In genomic region chrX:72141372-72142004, GRCh38 we compare ENCODE assay signal across 14 cellular contexts. TPM values are rescaled to one million over a fixed set of nuclear protein-coding genes. Genes with fewer than 3 reads are reported as not detected.
DNase-seq lines count a peak whose midpoint lies in the region; ATAC-seq, FAIRE-seq and TF ChIP-seq lines count a peak whose summit lies in the region.
"Had no signal": no experiment of that assay in that cellular context is flagged by ENCODE, and none has a peak within 500 bp of the region (broad histone marks: within the 10 kb centered on the region; RNA-seq: fewer than 3 reads in every experiment).

No MANE protein-coding gene starts in this region.

- peak overlapping the region; percentile 44 for H2AFZ ChIP-seq in KMS-11 (ENCODE audit: low read depth)

- H3K27ac ChIP-seq in KMS-11 (peak overlapping the region; percentile 78), small intestine (ENCODE audit: low read depth in 1 of 2, low read length in 1 of 2) (no peak overlapping the region)
- H3K27ac ChIP-seq: upper lobe of left lung had no signal

- TF ChIP-seq CTCF in KMS-11 (conservative IDR thresholded peaks at IDR 0.05; ENCODE audit: low read depth, low read length) = no peak

- no peaks in the 10 kb centered on the region for H3K9me3 Mint-ChIP-seq in stimulated activated naive CD8-positive, alpha-beta T cell treated with anti-CD3 and anti-CD28 coated beads, Interleukin-15, Interleukin-2, amounts not matched to agents 100 ng/mL and 50 ng/mL, for 24 hours
- no peaks in the 10 kb centered on the region for H3K9me3 Mint-ChIP-seq in stimulated activated naive CD8-positive, alpha-beta T cell treated with anti-CD3 and anti-CD28 coated beads, Interleukin-15, amount 100 ng/mL, for 72 hours
- H3K9me3 Mint-ChIP-seq: activated naive CD4-positive, alpha-beta T cell treated with anti-CD3 and anti-CD28 coated beads, Interleukin-2, amount 50 U/mL, for 72 hours had no signal

- peaks cover 31% of the 10 kb centered on the region for H3K4me1 Mint-ChIP-seq in stimulated activated naive CD8-positive, alpha-beta T cell treated with anti-CD3 and anti-CD28 coated beads, Interleukin-15, Interleukin-2, amounts not matched to agents 100 ng/mL and 50 ng/mL, for 24 hours (ENCODE audit: low read depth)
- H3K4me1 Mint-ChIP-seq in stimulated activated naive CD8-positive, alpha-beta T cell treated with anti-CD3 and anti-CD28 coated beads, Interleukin-15, amount 100 ng/mL, for 72 hours = peaks cover 27% of the 10 kb centered on the region

- H3K4me2 ChIP-seq in KMS-11 = peak overlapping the region; percentile 97

- no peaks in the 10 kb centered on the region for H3K79me2 ChIP-seq in KMS-11 (ENCODE audit: insufficient read depth, low read depth)

- H3K4me1 ChIP-seq in KMS-11 (ENCODE audit: low read depth, poor library complexity, severe bottlenecking) = peaks cover 61% of the 10 kb centered on the region
- H3K4me1 ChIP-seq in small intestine (ENCODE audit: control insufficient read depth in 2 of 2, insufficient read depth in 1 of 2, low read depth in 1 of 2, low read length in 1 of 2) = no peaks in the 10 kb centered on the region
- H3K4me1 ChIP-seq: upper lobe of left lung had no signal

- DNase-seq in stimulated activated naive CD8-positive, alpha-beta T cell treated with anti-CD3 and anti-CD28 coated beads, Interleukin-15, Interleukin-2, amounts not matched to agents 100 U/mL and 50 U/mL, for 24 hours = no peak
- no peak for DNase-seq in stimulated activated naive CD8-positive, alpha-beta T cell treated with anti-CD3 and anti-CD28 coated beads, Interleukin-15, amount 100 ng/mL, for 72 hours
- no peak for DNase-seq in A172 (ENCODE audit: low spot score)
- no peak for DNase-seq in small intestine
- no peak for DNase-seq in Right ventricle myocardium inferior (ENCODE audit: missing footprints)
- DNase-seq: immature natural killer cell, IMR-90, nephron progenitor cell, T1000, upper lobe of left lung had no signal

- H3K27me3 Mint-ChIP-seq in stimulated activated naive CD8-positive, alpha-beta T cell treated with anti-CD3 and anti-CD28 coated beads, Interleukin-15, Interleukin-2, amounts not matched to agents 100 ng/mL and 50 ng/mL, for 24 hours = peaks cover 5% of the 10 kb centered on the region
- H3K27me3 Mint-ChIP-seq in stimulated activated naive CD8-positive, alpha-beta T cell treated with anti-CD3 and anti-CD28 coated beads, Interleukin-15, amount 100 ng/mL, for 72 hours = peaks cover 25% of the 10 kb centered on the region

- H4K20me1 ChIP-seq in KMS-11 (ENCODE audit: insufficient read depth) = no peaks in the 10 kb centered on the region

- H3K36me3 ChIP-seq in KMS-11 (ENCODE audit: insufficient read depth) (no peaks in the 10 kb centered on the region), small intestine (ENCODE audit: control insufficient read depth in 2 of 2, insufficient read depth in 2 of 2, low read length in 2 of 2) (no peaks in the 10 kb centered on the region)

- ATAC-seq in stimulated activated naive CD8-positive, alpha-beta T cell treated with anti-CD3 and anti-CD28 coated beads, Interleukin-15, Interleukin-2, amounts not matched to agents 100 U/mL and 50 U/mL, for 24 hours = no peak
- peak; percentile 61 for ATAC-seq in HG02588 (IDR thresholded peaks at IDR 0.05; ENCODE audit: unreplicated experiment)
- peak; percentile 33 for ATAC-seq in stimulated activated naive CD8-positive, alpha-beta T cell treated with anti-CD3 and anti-CD28 coated beads, Interleukin-15, amount 100 ng/mL, for 72 hours
- ATAC-seq in Right ventricle myocardium inferior = no peak

- H3K4me3 Mint-ChIP-seq in stimulated activated naive CD8-positive, alpha-beta T cell treated with anti-CD3 and anti-CD28 coated beads, Interleukin-15, Interleukin-2, amounts not matched to agents 100 ng/mL and 50 ng/mL, for 24 hours = no peak overlapping the region
- no peak overlapping the region for H3K4me3 Mint-ChIP-seq in stimulated activated naive CD8-positive, alpha-beta T cell treated with anti-CD3 and anti-CD28 coated beads, Interleukin-15, amount 100 ng/mL, for 72 hours
- H3K4me3 Mint-ChIP-seq: nephron progenitor cell had no signal

- intact Hi-C loops in Right ventricle myocardium inferior (cut with DNase I) = no loop called here

- H3K9me3 ChIP-seq in small intestine (ENCODE audit: control insufficient read depth, low read depth) = no peaks in the 10 kb centered on the region
- H3K9me3 ChIP-seq: upper lobe of left lung had no signal

- 27 to 47% (median 28%) methylated on average over 4 of the region's 4 CpGs for WGBS in small intestine, 3 donors

- H3K27me3 ChIP-seq in KMS-11 (ENCODE audit: insufficient read depth, low read depth) (no peaks in the 10 kb centered on the region), small intestine (ENCODE audit: control insufficient read depth in 2 of 2, insufficient read depth in 2 of 2, low read length in 2 of 2) (no peaks in the 10 kb centered on the region)
- H3K27me3 ChIP-seq: upper lobe of left lung had no signal

- H3K27ac Mint-ChIP-seq in stimulated activated naive CD8-positive, alpha-beta T cell treated with anti-CD3 and anti-CD28 coated beads, Interleukin-15, Interleukin-2, amounts not matched to agents 100 ng/mL and 50 ng/mL, for 24 hours = peak overlapping the region; percentile 53
- H3K27ac Mint-ChIP-seq in stimulated activated naive CD8-positive, alpha-beta T cell treated with anti-CD3 and anti-CD28 coated beads, Interleukin-15, amount 100 ng/mL, for 72 hours = no peak overlapping the region
- H3K27ac Mint-ChIP-seq: activated naive CD4-positive, alpha-beta T cell treated with anti-CD3 and anti-CD28 coated beads, Interleukin-2, amount 50 U/mL, for 72 hours; nephron progenitor cell had no signal

- no peaks in the 10 kb centered on the region for H3K36me3 Mint-ChIP-seq in stimulated activated naive CD8-positive, alpha-beta T cell treated with anti-CD3 and anti-CD28 coated beads, Interleukin-15, Interleukin-2, amounts not matched to agents 100 ng/mL and 50 ng/mL, for 24 hours (ENCODE audit: low read depth)
- H3K36me3 Mint-ChIP-seq: activated naive CD4-positive, alpha-beta T cell treated with anti-CD3 and anti-CD28 coated beads, Interleukin-2, amount 50 U/mL, for 72 hours had no signal

- H3K9ac ChIP-seq in KMS-11 = peak overlapping the region; percentile 25; the same call in 1 of the 2 replicates

- FAIRE-seq in small intestine (lab: Jason Lieb, UNC) = no peak

- H3K4me3 ChIP-seq in KMS-11 (IDR thresholded peaks at IDR 0.05; ENCODE audit: insufficient read depth, low read depth, low read length) (no peak overlapping the region), small intestine (ENCODE audit: low read depth in 1 of 2, low read length in 2 of 2) (no peak overlapping the region)
- H3K4me3 ChIP-seq: upper lobe of left lung had no signal

RNA-seq across cellular contexts. Expression of gene RTL5, which starts 9.8 kb away (rescaled TPM):
- 0.14 and 0.89 TPM in 2 replicates for total RNA-seq in A172 (2014; rRNA removed; shearing (Covaris generic))
- polyA plus RNA-seq in small intestine = 1 to 10 TPM in 1 of 3 donors, under 1 TPM in 2; 0.22 to 1.9 (median 0.27) TPM
- 2.4 TPM for total RNA-seq in Right ventricle myocardium inferior

RNA-seq across cellular contexts. Expression of gene PIN4, which starts 40.1 kb away (rescaled TPM):
- total RNA-seq in A172 (2014; rRNA removed; shearing (Covaris generic)) = 21.6 and 24.0 TPM in 2 replicates
- 10 to 100 TPM; 19.5 to 40.5 (median 21.8) TPM for polyA plus RNA-seq in small intestine
- total RNA-seq in Right ventricle myocardium inferior = 12.0 TPM

Comparison
In these comparisons a context has a peak if more than half of its experiments do, and no peak if none do; other contexts are left out.
1. ATAC-seq: peak in HG02588 (single experiment) and stimulated activated naive CD8-positive, alpha-beta T cell treated with anti-CD3 and anti-CD28 coated beads, Interleukin-15, amount 100 ng/mL, for 72 hours (single experiment); none in stimulated activated naive CD8-positive, alpha-beta T cell treated with anti-CD3 and anti-CD28 coated beads, Interleukin-15, Interleukin-2, amounts not matched to agents 100 U/mL and 50 U/mL, for 24 hours (single experiment) and Right ventricle myocardium inferior (single experiment).